ENCODE assay signal across 8 cellular contexts in the genomic region with DNA sequence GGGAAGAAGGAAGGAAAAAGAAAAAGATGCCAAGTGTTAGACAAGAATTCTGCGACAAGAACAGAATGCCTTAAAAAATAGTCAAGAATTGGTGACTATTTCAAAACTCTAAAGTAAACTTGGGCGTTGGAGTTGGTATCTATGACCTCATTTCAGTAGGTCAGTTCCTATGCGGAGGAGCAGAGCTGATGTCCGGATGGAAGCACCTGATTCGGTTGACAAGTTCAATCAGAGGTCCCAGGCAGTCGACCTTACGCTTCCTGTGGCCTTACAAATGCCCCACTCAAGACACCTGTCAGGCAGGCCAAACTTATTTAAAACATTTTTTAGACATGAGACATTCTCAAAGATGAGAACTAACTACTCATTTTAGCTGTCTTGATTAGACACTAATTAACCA.
"Had no signal": no experiment of that assay in that cellular context is flagged by ENCODE, and none has a peak within 500 bp of the region (broad histone marks: within the 10 kb centered on the region; RNA-seq: fewer than 3 reads in every experiment).

No MANE protein-coding gene starts in this region.

- FAIRE-seq: G401.6, GM12878, GM12891, GM12892, GM18507, GM19239 had no signal

- H3K4me3 ChIP-seq: GM12878 had no signal

- ATAC-seq: GM12878 had no signal

- DNase-seq: GDM1, GF-D8 had no signal
